8 cellular contexts compared by ENCODE assay signal in the genomic region with DNA sequence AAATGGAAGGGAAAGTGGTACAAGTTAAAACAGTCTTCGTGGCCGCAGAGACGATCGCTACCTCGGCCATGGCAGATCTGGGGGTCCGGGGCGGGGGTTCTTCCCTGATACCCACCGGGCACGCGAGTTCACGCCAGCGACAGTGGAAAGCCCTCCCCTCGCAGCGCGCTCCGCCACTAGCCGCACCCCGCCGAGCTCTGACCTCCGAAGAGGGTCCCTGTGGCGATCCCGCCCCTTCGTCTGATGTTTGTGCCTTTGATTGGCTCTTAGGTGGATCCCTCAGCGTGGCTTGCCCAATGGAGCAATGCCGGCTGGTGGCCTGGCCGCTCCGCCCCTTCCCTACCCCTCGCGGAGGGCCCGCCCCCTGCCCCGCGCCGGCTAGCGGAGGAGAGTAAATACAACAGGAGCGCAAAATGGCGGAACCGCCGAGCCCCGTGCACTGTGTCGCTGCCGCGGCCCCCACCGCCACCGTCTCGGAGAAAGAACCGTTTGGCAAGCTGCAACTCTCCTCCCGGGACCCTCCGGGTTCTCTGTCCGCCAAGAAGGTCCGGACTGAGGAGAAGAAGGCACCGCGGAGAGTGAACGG. TPM values are rescaled to one million over a fixed set of nuclear protein-coding genes. Genes with fewer than 3 reads are reported as not detected.
DNase-seq lines count a peak whose midpoint lies in the region; ATAC-seq and TF ChIP-seq lines count a peak whose summit lies in the region.

A gene (plus strand): TSS at position 403 of the 586 bp plus-strand sequence. CDS start 11 bp downstream, at position 414.

- no peaks in the 10 kb centered on the region for H3K9me3 Mint-ChIP-seq in activated CD4-positive, alpha-beta T cell treated with anti-CD3 and anti-CD28 coated beads for 36 hours (ENCODE audit: low read depth)

- peak within 1 kb of the TSS; percentile 99 for H3K4me3 ChIP-seq in BE2C (ENCODE audit: low read depth, low read length)
- peak within 1 kb of the TSS; percentile 97 for H3K4me3 ChIP-seq in choroid plexus epithelial cell (ENCODE audit: low read depth, low read length)

- no peaks in the 10 kb centered on the region; the same call in 1 of the 2 replicates for H3K36me3 ChIP-seq in BE2C

- TF ChIP-seq CTCF in BE2C (IDR thresholded peaks at IDR 0.05; ENCODE audit: low read depth, low read length) (peak; percentile 30), choroid plexus epithelial cell (conservative IDR thresholded peaks at IDR 0.05; ENCODE audit: low read depth, low read length) (peak; percentile 45)

- TF ChIP-seq POLR2A in GM19193 (IDR thresholded peaks at IDR 0.05; ENCODE audit: extremely low read depth, insufficient read depth, insufficient read length) = peak; percentile 81

- ATAC-seq in HG03439 (IDR thresholded peaks at IDR 0.05; ENCODE audit: unreplicated experiment) = peak; percentile 97
- peak; percentile 98 for ATAC-seq in activated CD4-positive, alpha-beta T cell treated with anti-CD3 and anti-CD28 coated beads for 36 hours

- no peaks in the 10 kb centered on the region for H3K27me3 Mint-ChIP-seq in activated CD4-positive, alpha-beta T cell treated with anti-CD3 and anti-CD28 coated beads for 36 hours

- H3K9me3 ChIP-seq in BE2C = no peaks in the 10 kb centered on the region

- POLR2A ChIA-PET in activated CD4-positive, alpha-beta T cell treated with anti-CD3 and anti-CD28 coated beads for 36 hours (lab: Charles Lee) = interaction anchor here (0.7 to 1.4 kb wide), 2 partner anchors 8 to 102 kb away, joined by 3 to 4 read pairs; a partner anchor contains a TSS

- peaks cover 42% of the 10 kb centered on the region for H3K4me1 Mint-ChIP-seq in activated CD4-positive, alpha-beta T cell treated with anti-CD3 and anti-CD28 coated beads for 36 hours

- CTCF ChIA-PET in activated CD4-positive, alpha-beta T cell treated with anti-CD3 and anti-CD28 coated beads for 36 hours (lab: Charles Lee) = interaction anchor here (0.6 to 1.9 kb wide), 12 partner anchors 9 to 336 kb away, joined by 3 to 6 read pairs (median 3); no protein-coding TSS in a partner anchor

- H3K4me3 Mint-ChIP-seq in activated CD4-positive, alpha-beta T cell treated with anti-CD3 and anti-CD28 coated beads for 36 hours = peak within 1 kb of the TSS; percentile 99

- intact Hi-C loops in activated CD4-positive, alpha-beta T cell treated with anti-CD3 and anti-CD28 coated beads for 36 hours (cut with DNase I, micrococcal nuclease) = loop anchor here (1.0 to 5.0 kb wide), 7 partner anchors 63 to 573 kb away; a partner anchor contains a TSS

- H3K36me3 Mint-ChIP-seq in activated CD4-positive, alpha-beta T cell treated with anti-CD3 and anti-CD28 coated beads for 36 hours (ENCODE audit: low read depth) = peaks cover 20% of the 10 kb centered on the region

- peak; percentile 99 for DNase-seq in BE2C
- DNase-seq in NCI-H510A treated with DMSO at 0.1 percent for 48 hours (lab: John Stamatoyannopoulos, UW) = peak; percentile 88
- peak; percentile 99 for DNase-seq in activated CD4-positive, alpha-beta T cell treated with anti-CD3 and anti-CD28 coated beads for 36 hours
- DNase-seq in choroid plexus epithelial cell (ENCODE audit: low read depth) = peak; percentile 98
- peak; percentile 98 for DNase-seq in kidney tubule cell (ENCODE audit: low spot score)
- peak; percentile 87 to 98 (median 96) for DNase-seq in stimulated activated CD4-positive, alpha-beta T cell treated with anti-CD3 and anti-CD28 coated beads, Interleukin-1b, Interleukin-23, amount 100 ng/mL, for 24 hours (ENCODE audit: low read depth in 4 of 4, low spot score in 1 of 4)

- H3K4me1 ChIP-seq in BE2C = no peaks in the 10 kb centered on the region

- no peaks in the 10 kb centered on the region for H3K27me3 ChIP-seq in BE2C

- H3K27ac Mint-ChIP-seq in activated CD4-positive, alpha-beta T cell treated with anti-CD3 and anti-CD28 coated beads for 36 hours = peak within 1 kb of the TSS; percentile 95

RNA-seq across cellular contexts. Expression of the gene that starts here (rescaled TPM):
- 19.5 TPM for polyA plus RNA-seq in BE2C (2012; ENCODE audit: insufficient read depth, insufficient read length, low read depth)
- total RNA-seq in activated CD4-positive, alpha-beta T cell treated with anti-CD3 and anti-CD28 coated beads for 36 hours = 10 to 100 TPM; 21.0 to 26.3 TPM

Comparison
In these comparisons a context has a peak if more than half of its experiments do, and no peak if none do; other contexts are left out.
1. Peak in every context shown above with its lines: DNase-seq, ATAC-seq and H3K4me3 ChIP-seq.